ENCODE assay signal across 8 cellular contexts in the genomic region with DNA sequence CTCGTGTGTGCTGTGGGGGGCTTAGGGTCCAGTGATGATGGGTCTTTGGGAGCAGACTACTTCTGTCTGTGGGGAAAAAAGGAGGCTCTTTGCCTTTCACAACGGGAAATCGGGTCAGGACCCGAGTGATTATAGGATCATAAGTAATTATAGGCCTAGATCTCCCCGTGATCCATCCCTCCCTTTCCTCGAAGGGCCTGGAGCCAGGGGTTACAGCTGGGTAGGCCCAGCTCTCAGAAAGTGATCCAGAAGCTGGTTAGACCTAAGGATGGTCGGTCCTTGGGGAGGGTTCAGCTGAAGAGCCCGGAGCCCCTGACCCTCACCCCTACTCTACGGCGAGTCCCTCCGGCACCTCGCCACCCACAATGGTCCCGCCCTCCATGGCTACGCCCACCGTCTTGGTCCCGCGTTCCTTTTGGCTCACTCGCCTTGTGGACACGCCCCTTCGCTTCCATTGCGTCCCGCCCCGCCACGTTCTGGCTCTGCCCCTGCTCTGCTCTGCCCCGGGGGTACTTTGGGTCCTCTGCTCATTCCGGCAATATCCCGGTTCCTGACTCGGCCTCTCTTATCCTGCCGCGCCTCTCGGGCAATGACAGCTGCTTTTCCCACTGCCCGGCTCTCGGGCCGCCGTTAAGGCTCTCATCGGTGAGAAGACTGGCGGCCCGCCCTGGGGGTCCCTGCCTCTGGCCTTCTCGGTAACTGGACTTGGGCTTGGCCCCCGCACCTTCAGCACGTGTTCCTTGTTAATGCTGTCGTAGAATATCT. TPM values are rescaled to one million over a fixed set of nuclear protein-coding genes. Genes with fewer than 3 reads are reported as not detected.
DNase-seq lines count a peak whose midpoint lies in the region; ATAC-seq and TF ChIP-seq lines count a peak whose summit lies in the region.

No MANE protein-coding gene starts in this region.

- H3K9me3 ChIP-seq in RWPE2 (ENCODE audit: severe bottlenecking), result no peaks in the 10 kb centered on the region

- no peaks in the 10 kb centered on the region for H3K79me2 ChIP-seq in ACC112 (ENCODE audit: control insufficient read depth, insufficient read depth, low read length, unreplicated experiment)

- peak; percentile 62 for ATAC-seq in GM18861 (IDR thresholded peaks at IDR 0.05; ENCODE audit: unreplicated experiment)
- peak; percentile 54 for ATAC-seq in HG03196 (IDR thresholded peaks at IDR 0.05; ENCODE audit: unreplicated experiment)
- peak; percentile 74 for ATAC-seq in RWPE2 (ENCODE audit: low read depth)

- TF ChIP-seq CTCF in RWPE2 (IDR thresholded peaks at IDR 0.05; ENCODE audit: poor library complexity, severe bottlenecking), result no peak

- no peaks in the 10 kb centered on the region for H3K36me3 ChIP-seq in ACC112 (ENCODE audit: insufficient read depth, low read length)
- no peaks in the 10 kb centered on the region for H3K36me3 ChIP-seq in RWPE2 (ENCODE audit: low read depth)

- H3K4me1 ChIP-seq in ACC112 (ENCODE audit: control insufficient read depth, insufficient read depth, low read length, unreplicated experiment) (no peaks in the 10 kb centered on the region), RWPE2 (ENCODE audit: insufficient read depth, poor library complexity, severe bottlenecking) (no peaks in the 10 kb centered on the region)

- H3K4me3 ChIP-seq in ACC112 (ENCODE audit: low read depth, low read length) (peak overlapping the region; percentile 81), RWPE2 (ENCODE audit: severe bottlenecking) (peak overlapping the region; percentile 20)

- peak overlapping the region; percentile 98 for H2AFZ ChIP-seq in ACC112 (ENCODE audit: low read length, unreplicated experiment)

- DNase-seq in RWPE2 (ENCODE audit: low spot score), result no peak
- peak; percentile 37 to 77 (median 57) for DNase-seq in activated naive CD4-positive, alpha-beta T cell (lab: John Stamatoyannopoulos, UW)
- peak; percentile 76 for DNase-seq in germinal center (ENCODE audit: low spot score)
- peak; percentile 66 for DNase-seq in occipital lobe (lab: John Stamatoyannopoulos, UW)
- peak; percentile 64 for DNase-seq in superior temporal gyrus (ENCODE audit: extremely low spot score)

- H3K27me3 ChIP-seq in ACC112 (ENCODE audit: insufficient read depth, low read length) (peaks cover 25% of the 10 kb centered on the region), RWPE2 (ENCODE audit: insufficient read depth, poor library complexity, severe bottlenecking) (no peaks in the 10 kb centered on the region)

- H3K27ac ChIP-seq in ACC112 (ENCODE audit: low read depth, low read length) (no peak overlapping the region), RWPE2 (ENCODE audit: poor library complexity, severe bottlenecking) (no peak overlapping the region)

RNA-seq across cellular contexts. Expression of a gene that starts 5.0 kb away (rescaled TPM):
- 0.16 TPM for total RNA-seq in occipital lobe

RNA-seq across cellular contexts. Expression of a gene that starts 22.4 kb away (rescaled TPM):
- total RNA-seq in occipital lobe, result 6.9 TPM
